Comparison of ENCODE assay signal across 8 cellular contexts in the genomic region with DNA sequence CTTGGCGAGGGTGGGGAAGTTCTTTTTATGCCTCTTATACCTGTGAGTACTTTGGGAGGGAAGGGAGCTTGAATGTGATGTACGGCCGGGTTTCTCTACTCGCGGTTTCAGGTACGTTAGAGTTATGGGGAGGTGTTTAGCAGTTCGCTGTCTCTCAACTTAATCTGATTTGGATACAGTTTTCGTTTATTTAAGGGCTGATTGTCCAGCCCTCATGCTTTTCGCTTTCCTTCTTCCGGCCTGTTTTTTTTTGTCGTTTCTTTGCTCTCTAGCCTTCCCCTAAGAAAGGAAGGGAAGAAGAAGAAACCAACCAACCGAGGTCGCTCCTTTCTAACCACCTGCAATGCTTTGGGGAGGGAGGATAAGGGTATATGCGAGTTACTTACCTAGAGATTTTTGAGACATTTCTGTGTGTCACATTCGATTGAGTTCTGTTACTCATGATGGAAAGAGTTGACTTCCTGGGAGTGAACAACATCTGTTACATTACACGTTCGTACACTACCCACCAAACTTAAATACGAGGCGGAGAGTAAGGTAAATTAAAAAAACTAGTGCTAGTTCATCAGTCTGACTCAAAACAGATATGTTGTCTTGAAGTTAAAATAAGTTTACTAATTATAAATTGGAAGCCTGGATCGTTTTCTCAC. TPM values are rescaled to one million over a fixed set of nuclear protein-coding genes. Genes with fewer than 3 reads are reported as not detected.
DNase-seq lines count a peak whose midpoint lies in the region; ATAC-seq, FAIRE-seq and TF ChIP-seq lines count a peak whose summit lies in the region.

No MANE protein-coding gene starts in this region.

- no peaks in the 10 kb centered on the region for H3K27me3 ChIP-seq in CD8-positive, alpha-beta T cell (ENCODE audit: insufficient read depth, low read length)
- H3K27me3 ChIP-seq in H1 (replicated peaks in 1 of 4; ENCODE audit: control insufficient read depth in 3 of 4, extremely low read depth in 1 of 4, insufficient read depth in 3 of 4, low read length in 3 of 4) (no peaks in the 10 kb centered on the region), neural progenitor cell (no peaks in the 10 kb centered on the region)

- no peak for FAIRE-seq in H1 (lab: Jason Lieb, UNC)

- no peak overlapping the region for H3K18ac ChIP-seq in H1 (ENCODE audit: extremely low read depth, low read length)

- peak overlapping the region; percentile 76 for H3K27ac ChIP-seq in CD8-positive, alpha-beta T cell (ENCODE audit: low read depth, low read length)
- H3K27ac ChIP-seq in H1 (ENCODE audit: low read depth, low read length) (no peak overlapping the region), neural progenitor cell (no peak overlapping the region)

- H3K23ac ChIP-seq in H1 (ENCODE audit: insufficient read length): no peak overlapping the region

- H3K14ac ChIP-seq in H1 (ENCODE audit: insufficient read length): no peak overlapping the region

- no peak overlapping the region for H2AK5ac ChIP-seq in H1 (ENCODE audit: low read depth, low read length)

- H3K56ac ChIP-seq in H1 (replicated peaks; ENCODE audit: insufficient read length, low read depth, low read length): peak overlapping the region; percentile 14

- TF ChIP-seq POLR2A in H1 (IDR thresholded peaks at IDR 0.05; ENCODE audit: control extremely low read depth in 1 of 2, low read depth in 2 of 2, low read length in 2 of 2): no peak

- peaks cover 40% of the 10 kb centered on the region for H3K4me1 Mint-ChIP-seq in CD8-positive, alpha-beta T cell (ENCODE audit: low read depth)
- H3K4me1 Mint-ChIP-seq in neural progenitor cell: peaks cover 15% of the 10 kb centered on the region

- H4K8ac ChIP-seq in H1 (ENCODE audit: extremely low read depth, insufficient read depth, low read length): no peak overlapping the region

- peaks cover 6% of the 10 kb centered on the region for H3F3A ChIP-seq in neural progenitor cell (ENCODE audit: low read depth)

- H4K20me1 ChIP-seq in H1 (replicated peaks in 1 of 2; ENCODE audit: control insufficient read depth in 1 of 2, insufficient read depth in 2 of 2, low read length in 2 of 2) (peaks cover 2 to 7% of the 10 kb centered on the region in 2 experiments), neural progenitor cell (ENCODE audit: low read depth) (peaks cover 55% of the 10 kb centered on the region)

- POLR2A ChIA-PET in CD8-positive, alpha-beta T cell (lab: Charles Lee): interaction anchor here (0.9 to 3.5 kb wide), 5 partner anchors 10 to 197 kb away, joined by 3 to 17 read pairs (median 8); partner anchors contain the start of genes C2orf15, LIPT1, REV1 and TSGA10
- POLR2A ChIA-PET in H1 (lab: Charles Lee; ENCODE audit: partially characterized antibody): interaction anchor here (0.6 to 3.2 kb wide), 5 partner anchors 16 to 195 kb away, joined by 3 to 19 read pairs (median 3); partner anchors contain the start of genes MITD1 and MRPL30

- 0 out of 2 replicates have a peak overlapping the region, but pooled peaks have one; percentile 49 for H2BK5ac ChIP-seq in H1 (ENCODE audit: low read depth, low read length)

- intact Hi-C loops in CD8-positive, alpha-beta T cell (cut with DNase I, micrococcal nuclease): loop anchor here (2.0 to 10.0 kb wide), 9 partner anchors 729 to 1917 kb away; partner anchors contain the start of genes COA5 (in 2 of the 2), UNC50 (in 2 of the 2), ACTR1B (in 1 of the 2) and CNOT11 (in 1 of the 2)

- H3K36me3 Mint-ChIP-seq in CD8-positive, alpha-beta T cell: peaks cover 8% of the 10 kb centered on the region
- H3K36me3 Mint-ChIP-seq in neural progenitor cell: no peaks in the 10 kb centered on the region

- peak; percentile 4 for ATAC-seq in CD8-positive, alpha-beta T cell
- ATAC-seq in GM21529 (IDR thresholded peaks at IDR 0.05; ENCODE audit: unreplicated experiment): peak; percentile 2
- ATAC-seq in stimulated activated naive CD8-positive, alpha-beta T cell treated with anti-CD3 and anti-CD28 coated beads, Interleukin-15, Interleukin-2, amounts not matched to agents 100 U/mL and 50 U/mL, for 24 hours: no peak

- H3K4me2 ChIP-seq in H1 (ENCODE audit: insufficient read depth in 1 of 2, low read depth in 2 of 2, low read length in 2 of 2) (peak overlapping the region; percentile 71 to 80), neural progenitor cell (peak overlapping the region; percentile 80)

- no peak overlapping the region for H2BK15ac ChIP-seq in H1 (ENCODE audit: low read length)

- H3K23me2 ChIP-seq in H1 (ENCODE audit: low read depth, low read length): peaks cover 11% of the 10 kb centered on the region

- TF ChIP-seq CTCF in CD8-positive, alpha-beta T cell (IDR thresholded peaks at IDR 0.05): no peak
- TF ChIP-seq CTCF in H1 (IDR thresholded peaks at IDR 0.05; ENCODE audit: control extremely low read depth in 1 of 3, insufficient read depth in 1 of 3, low read depth in 1 of 3, low read length in 3 of 3): no peak
- TF ChIP-seq CTCF in neural progenitor cell (IDR thresholded peaks at IDR 0.05): no peak

- H2BK20ac ChIP-seq in H1 (ENCODE audit: low read length): no peak overlapping the region

- H3K36me3 ChIP-seq in CD8-positive, alpha-beta T cell (ENCODE audit: insufficient read depth, low read length): no peaks in the 10 kb centered on the region
- H3K36me3 ChIP-seq in H1 (ENCODE audit: control insufficient read depth in 2 of 4, insufficient read depth in 4 of 4, low read length in 3 of 4): peaks cover 0 to 1% (median 0%) of the 10 kb centered on the region in 4 experiments; a peak in 1 of 8 replicates
- no peaks in the 10 kb centered on the region for H3K36me3 ChIP-seq in neural progenitor cell

- TF ChIP-seq RAD21 in H1 (IDR thresholded peaks at IDR 0.05 in 1 of 2, conservative IDR thresholded peaks at IDR 0.05 in 1 of 2; ENCODE audit: low read depth in 2 of 2, low read length in 2 of 2): no peak

- no peak overlapping the region for H3K4ac ChIP-seq in H1 (replicated peaks; ENCODE audit: insufficient read length, low read depth, low read length)

- H3K9ac ChIP-seq in H1 (replicated peaks in 1 of 4; ENCODE audit: extremely low read depth in 1 of 4, low read depth in 3 of 4, low read length in 3 of 4): peak overlapping the region; percentile 61 to 82 (median 74)
- H3K9ac ChIP-seq in neural progenitor cell: peak overlapping the region; percentile 65

- H3K4me3 ChIP-seq in CD8-positive, alpha-beta T cell (ENCODE audit: low read depth, low read length): peak overlapping the region; percentile 76
- H3K4me3 ChIP-seq in H1 (ENCODE audit: extremely low read depth in 1 of 4, insufficient read depth in 2 of 4, low read depth in 3 of 4, low read length in 4 of 4): peak overlapping the region; percentile 77 to 90 (median 86)
- H3K4me3 ChIP-seq in neural progenitor cell: peak overlapping the region; percentile 83

- peaks cover 36 to 84% of the 10 kb centered on the region in 2 experiments for H3K79me2 ChIP-seq in H1 (ENCODE audit: control insufficient read depth in 1 of 2, insufficient read depth in 2 of 2, low read length in 2 of 2)
- H3K79me2 ChIP-seq in neural progenitor cell (ENCODE audit: low read depth): peaks cover 89% of the 10 kb centered on the region

- no peak overlapping the region for H3K4me3 Mint-ChIP-seq in CD8-positive, alpha-beta T cell
- H3K4me3 Mint-ChIP-seq in neural progenitor cell: no peak overlapping the region

- no peak overlapping the region for H2BK12ac ChIP-seq in H1 (ENCODE audit: low read depth, low read length)

- H2BK120ac ChIP-seq in H1 (replicated peaks; ENCODE audit: low read depth, low read length): no peak overlapping the region

- CTCF ChIA-PET in CD8-positive, alpha-beta T cell (lab: Charles Lee): interaction anchor here (0.8 to 1.8 kb wide), 3 partner anchors 10 to 152 kb away, joined by 4 to 6 read pairs (median 5); partner anchors contain the start of gene REV1
- CTCF ChIA-PET in H1 (lab: Charles Lee; ENCODE audit: partially characterized antibody): interaction anchor here (0.7 to 3.2 kb wide), 11 partner anchors 8 to 284 kb away, joined by 3 to 9 read pairs (median 4); partner anchors contain the start of genes MITD1 and MRPL30

- peaks cover 3% of the 10 kb centered on the region; the same call in 1 of the 2 replicates for H3K79me1 ChIP-seq in H1 (ENCODE audit: low read depth, low read length)

- H3K27me3 Mint-ChIP-seq in CD8-positive, alpha-beta T cell (ENCODE audit: low read depth): no peaks in the 10 kb centered on the region
- H3K27me3 Mint-ChIP-seq in neural progenitor cell (ENCODE audit: insufficient read depth, low read depth): no peaks in the 10 kb centered on the region

- WGBS in H1 (ENCODE audit: extremely low coverage in 1 of 2, insufficient coverage in 1 of 2, insufficient read length in 1 of 2, insufficient replicate concordance in 2 of 2, low coverage in 1 of 2, low lambda C conversion rate in 2 of 2, missing lambda C conversion rate in 1 of 2), 2 experiments: 15% methylated on average over 19 of the region's 20 CpGs; no CpG with 5 or more reads in 1 of the 2 experiments

- no peak for TF ChIP-seq EP300 in H1 (IDR thresholded peaks at IDR 0.05; ENCODE audit: borderline replicate concordance in 1 of 2, low read depth in 2 of 2, low read length in 2 of 2)

- peak in 1 of 7 experiments; percentile 4 for DNase-seq in CD8-positive, alpha-beta T cell
- DNase-seq in NCI-H526 (lab: John Stamatoyannopoulos, UW) (peak; percentile 37 to 38), H1 (ENCODE audit: low read depth in 1 of 2, low spot score in 2 of 2) (no peak), neural progenitor cell (ENCODE audit: low spot score) (peak; percentile 8), activated gamma-delta T cell treated with Interleukin-2 at 50 U/mL for 16 hours (no peak), HuH-7 (ENCODE audit: low spot score) (no peak)
- no peak for DNase-seq in stimulated activated naive CD8-positive, alpha-beta T cell treated with anti-CD3 and anti-CD28 coated beads, Interleukin-15, Interleukin-2, amounts not matched to agents 100 U/mL and 50 U/mL, for 24 hours

- H3K4me1 ChIP-seq in CD8-positive, alpha-beta T cell (ENCODE audit: insufficient read depth, low read length): peaks cover 30% of the 10 kb centered on the region
- peaks cover 0 to 4% (median 0%) of the 10 kb centered on the region in 4 experiments; a peak in 1 of 7 replicates for H3K4me1 ChIP-seq in H1 (replicated peaks in 1 of 4; ENCODE audit: control insufficient read depth in 3 of 4, insufficient read depth in 4 of 4, low read length in 3 of 4)
- H3K4me1 ChIP-seq in neural progenitor cell: peaks cover 5% of the 10 kb centered on the region

- H2AFZ ChIP-seq in H1 (ENCODE audit: low read length) (no peak overlapping the region), neural progenitor cell (replicated peaks) (peak overlapping the region; percentile 87)

- no peak overlapping the region for H3K27ac Mint-ChIP-seq in CD8-positive, alpha-beta T cell
- no peak overlapping the region for H3K27ac Mint-ChIP-seq in neural progenitor cell

- no peaks in the 10 kb centered on the region for H3K9me3 Mint-ChIP-seq in CD8-positive, alpha-beta T cell
- H3K9me3 Mint-ChIP-seq in neural progenitor cell: no peaks in the 10 kb centered on the region

- no peak overlapping the region for H4K5ac ChIP-seq in H1 (ENCODE audit: insufficient read length, low read depth, low read length)

- H4K91ac ChIP-seq in H1 (replicated peaks; ENCODE audit: insufficient read length, low read length): no peak overlapping the region

- no peaks in the 10 kb centered on the region for H3K9me3 ChIP-seq in CD8-positive, alpha-beta T cell (ENCODE audit: low read length)
- no peaks in the 10 kb centered on the region for H3K9me3 ChIP-seq in H1 (ENCODE audit: insufficient read depth in 2 of 2, low read depth in 1 of 2, low read length in 1 of 2)
- no peaks in the 10 kb centered on the region for H3K9me3 ChIP-seq in neural progenitor cell (ENCODE audit: low read depth)

RNA-seq across cellular contexts. Expression of gene EIF5B, which starts 0.9 kb away (rescaled TPM):
- 10 to 100 TPM; 29.2 to 30.4 TPM for total RNA-seq in CD8-positive, alpha-beta T cell
- 62.9 and 64.5 TPM in 2 replicates for total RNA-seq in H1 (2021; fragmentation: NEBNext Ultra II Directional; extraction: Animal tissue kit (Norgen Biotek cat#: 25700))
- 9.4 and 10.7 TPM in 2 replicates for polyA plus RNA-seq in H1 (2011; rRNA removed)
- polyA plus RNA-seq in H1 (2011; cell fraction: cytosol; rRNA removed): 13.1 TPM
- 20.2 TPM for polyA plus RNA-seq in H1 (2011; cell fraction: nucleus; rRNA removed)
- 43.6 to 80.5 TPM (median 53.0 TPM) in 4 replicates for polyA plus RNA-seq in H1 (2012, experiment 1 of 2)
- polyA plus RNA-seq in H1 (2012, experiment 2 of 2): 4.0 TPM
- 122 TPM for polyA plus RNA-seq in H1 (2013, experiment 1 of 2)
- 116 TPM for polyA plus RNA-seq in H1 (2013, experiment 2 of 2)
- polyA minus RNA-seq in H1 (2011; rRNA and poly(A)+ RNA removed): 35.8 and 47.6 TPM in 2 replicates
- polyA minus RNA-seq in H1 (2011; cell fraction: cytosol; rRNA and poly(A)+ RNA removed): 12.0 TPM
- polyA minus RNA-seq in H1 (2011; cell fraction: nucleus; rRNA and poly(A)+ RNA removed): 73.2 TPM
- 13.4 and 26.8 TPM in 2 replicates for total RNA-seq in neural progenitor cell (ENCODE audit: low replicate concordance)

RNA-seq across cellular contexts. Expression of gene TXNDC9, which starts 1.9 kb away (rescaled TPM):
- total RNA-seq in CD8-positive, alpha-beta T cell: 10 to 100 TPM; 11.4 to 12.9 TPM
- 33.0 and 35.6 TPM in 2 replicates for total RNA-seq in H1 (2021; fragmentation: NEBNext Ultra II Directional; extraction: Animal tissue kit (Norgen Biotek cat#: 25700))
- polyA plus RNA-seq in H1 (2011; rRNA removed): 9.5 and 12.9 TPM in 2 replicates
- 19.9 TPM for polyA plus RNA-seq in H1 (2011; cell fraction: cytosol; rRNA removed)
- 6.4 TPM for polyA plus RNA-seq in H1 (2011; cell fraction: nucleus; rRNA removed)
- polyA plus RNA-seq in H1 (2012, experiment 1 of 2): 19.5 to 42.0 TPM (median 23.5 TPM) in 4 replicates
- 12.6 TPM for polyA plus RNA-seq in H1 (2012, experiment 2 of 2)
- 29.2 TPM for polyA plus RNA-seq in H1 (2013, experiment 1 of 2)
- 28.4 TPM for polyA plus RNA-seq in H1 (2013, experiment 2 of 2)
- polyA minus RNA-seq in H1 (2011; rRNA and poly(A)+ RNA removed): 21.5 and 22.2 TPM in 2 replicates
- polyA minus RNA-seq in H1 (2011; cell fraction: cytosol; rRNA and poly(A)+ RNA removed): 9.2 TPM
- polyA minus RNA-seq in H1 (2011; cell fraction: nucleus; rRNA and poly(A)+ RNA removed): 19.6 TPM
- total RNA-seq in neural progenitor cell (ENCODE audit: low replicate concordance): 59.7 and 109 TPM in 2 replicates

RNA-seq across cellular contexts. Expression of gene LYG1, which starts 37.1 kb away (rescaled TPM):
- 1 to 10 TPM in 1 of 2 experiments, under 1 TPM in 1; 0.81 to 1.1 TPM for total RNA-seq in CD8-positive, alpha-beta T cell
- total RNA-seq in H1 (2021; fragmentation: NEBNext Ultra II Directional; extraction: Animal tissue kit (Norgen Biotek cat#: 25700)): 0.86 TPM in 1 of 2 replicates, not detected in the other
- 0.60 and 0.68 TPM in 2 replicates for polyA plus RNA-seq in H1 (2011; rRNA removed)
- 0.59 TPM for polyA plus RNA-seq in H1 (2011; cell fraction: cytosol; rRNA removed)
- polyA plus RNA-seq in H1 (2011; cell fraction: nucleus; rRNA removed): 2.8 TPM
- 0.70 to 1.2 TPM (median 0.92 TPM) in 4 replicates for polyA plus RNA-seq in H1 (2012, experiment 1 of 2)
- polyA plus RNA-seq in H1 (2012, experiment 2 of 2): not detected
- polyA plus RNA-seq in H1 (2013, experiment 1 of 2): 0.45 TPM
- 0.44 TPM for polyA plus RNA-seq in H1 (2013, experiment 2 of 2)
- 0.44 and 0.54 TPM in 2 replicates for polyA minus RNA-seq in H1 (2011; rRNA and poly(A)+ RNA removed)
- not detected for polyA minus RNA-seq in H1 (2011; cell fraction: cytosol; rRNA and poly(A)+ RNA removed)
- polyA minus RNA-seq in H1 (2011; cell fraction: nucleus; rRNA and poly(A)+ RNA removed): 0.60 TPM
- total RNA-seq in neural progenitor cell (ENCODE audit: low replicate concordance): 0.53 and 2.1 TPM in 2 replicates

Comparison
In these comparisons a context has a peak if more than half of its experiments do, and no peak if none do; other contexts are left out.
1. DNase-seq: peak in NCI-H526 (2 of 2) and neural progenitor cell (single experiment); none in H1 (0 of 2), activated gamma-delta T cell treated with Interleukin-2 at 50 U/mL for 16 hours (single experiment), stimulated activated naive CD8-positive, alpha-beta T cell treated with anti-CD3 and anti-CD28 coated beads, Interleukin-15, Interleukin-2, amounts not matched to agents 100 U/mL and 50 U/mL, for 24 hours (single experiment) and HuH-7 (single experiment).
2. Peak in every context shown above with its lines, with median percentiles within 50 percentile points of each other: H3K4me3 ChIP-seq.